In the genomic region with DNA sequence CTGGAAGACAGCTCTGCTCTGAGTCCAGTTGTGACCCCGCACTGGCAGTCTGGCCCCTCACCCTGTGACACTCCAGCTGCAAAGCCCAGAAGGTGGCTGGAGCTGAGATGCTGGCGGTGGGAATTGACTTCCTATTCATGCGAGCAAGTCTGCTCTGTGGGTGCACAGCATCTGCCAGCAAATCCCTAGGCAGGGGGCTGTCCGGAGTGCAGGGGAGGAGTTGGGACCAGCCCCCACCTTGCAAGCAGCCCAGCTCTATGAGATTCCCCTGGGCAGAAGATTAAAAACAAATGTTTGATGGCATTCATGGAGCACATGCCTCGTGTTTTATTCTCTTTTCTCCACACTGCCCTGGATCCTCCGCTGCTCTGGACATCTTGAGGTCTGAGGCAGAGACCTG, we compare ENCODE assay signal across 20 cellular contexts.
DNase-seq lines count a peak whose midpoint lies in the region; ATAC-seq and TF ChIP-seq lines count a peak whose summit lies in the region.
"Had no signal": no experiment of that assay in that cellular context is flagged by ENCODE, and none has a peak within 500 bp of the region (broad histone marks: within the 10 kb centered on the region; RNA-seq: fewer than 3 reads in every experiment).

No MANE protein-coding gene starts in this region.

- ATAC-seq in HG03457 (IDR thresholded peaks at IDR 0.05; ENCODE audit: unreplicated experiment) (no peak), gastroesophageal sphincter (no peak)
- ATAC-seq: naive thymus-derived CD8-positive, alpha-beta T cell had no signal

- H3K36me3 Mint-ChIP-seq in endodermal cell (ENCODE audit: low read depth), result peaks cover 3% of the 10 kb centered on the region
- peaks cover 13% of the 10 kb centered on the region for H3K36me3 Mint-ChIP-seq in neural crest cell (ENCODE audit: low read depth)
- H3K36me3 Mint-ChIP-seq in CD8-positive, alpha-beta memory T cell, result peaks cover 21 to 73% (median 57%) of the 10 kb centered on the region in 3 donors

- TF ChIP-seq CTCF in AG10803 (conservative IDR thresholded peaks at IDR 0.05; ENCODE audit: low read length), result no peak
- TF ChIP-seq CTCF in endodermal cell (conservative IDR thresholded peaks at IDR 0.05), result no peak
- no peak for TF ChIP-seq CTCF in neural crest cell (conservative IDR thresholded peaks at IDR 0.05)
- no peak for TF ChIP-seq CTCF in gastroesophageal sphincter (IDR thresholded peaks at IDR 0.05)

- H3K9me3 Mint-ChIP-seq in endodermal cell (peaks cover 33% of the 10 kb centered on the region), neural crest cell (peaks cover 12% of the 10 kb centered on the region)
- peaks cover 11 to 70% (median 25%) of the 10 kb centered on the region in 5 donors for H3K9me3 Mint-ChIP-seq in CD8-positive, alpha-beta memory T cell

- H3K36me3 ChIP-seq in endodermal cell (ENCODE audit: control insufficient read depth, insufficient read depth, low read length) (no peaks in the 10 kb centered on the region), gastroesophageal sphincter (peaks cover 0 to 25% of the 10 kb centered on the region in 2 donors)
- peaks cover 4% of the 10 kb centered on the region for H3K36me3 ChIP-seq in CD8-positive, alpha-beta memory T cell (ENCODE audit: insufficient read depth, low read length)
- H3K36me3 ChIP-seq: uterus had no signal

- no peaks in the 10 kb centered on the region for H3K4me1 ChIP-seq in endodermal cell (ENCODE audit: control insufficient read depth, insufficient read depth, low read length)
- no peaks in the 10 kb centered on the region for H3K4me1 ChIP-seq in gastroesophageal sphincter
- H3K4me1 ChIP-seq in CD8-positive, alpha-beta memory T cell (ENCODE audit: insufficient read depth, low read length), result no peaks in the 10 kb centered on the region
- H3K4me1 ChIP-seq: uterus had no signal

- H3K4me3 ChIP-seq in AG10803 (ENCODE audit: low read length) (peak overlapping the region; percentile 13; the same call in 1 of the 2 replicates), endodermal cell (ENCODE audit: low read length) (no peak overlapping the region), gastroesophageal sphincter (no peak overlapping the region)
- H3K4me3 ChIP-seq in CD8-positive, alpha-beta memory T cell (ENCODE audit: low read length), result no peak overlapping the region
- H3K4me3 ChIP-seq: uterus had no signal

- CTCF ChIA-PET in CD8-positive, alpha-beta memory T cell (lab: Charles Lee), result no interaction called here

- H3K4me3 Mint-ChIP-seq in endodermal cell (no peak overlapping the region), neural crest cell (no peak overlapping the region)
- H3K4me3 Mint-ChIP-seq in CD8-positive, alpha-beta memory T cell, result no peak overlapping the region
- H3K4me3 Mint-ChIP-seq: CD4-positive, alpha-beta memory T cell; memory B cell had no signal

- no peak for TF ChIP-seq EP300 in gastroesophageal sphincter (IDR thresholded peaks at IDR 0.05)

- H3K9ac ChIP-seq in endodermal cell (ENCODE audit: extremely low read depth, low read length, poor library complexity, severe bottlenecking), result no peak overlapping the region

- POLR2A ChIA-PET in CD8-positive, alpha-beta memory T cell (lab: Charles Lee), result no interaction called here

- DNase-seq in AG10803 (ENCODE audit: low read depth), result peak; percentile 85
- peak; percentile 34 for DNase-seq in SK-N-DZ (ENCODE audit: low spot score)
- peak; percentile 64 for DNase-seq in endodermal cell
- no peak for DNase-seq in neural crest cell (ENCODE audit: low read depth, low spot score)
- DNase-seq in KBM-7, result no peak
- no peak for DNase-seq in CD8-positive, alpha-beta memory T cell
- DNase-seq: ACHN; activated CD4-positive, alpha-beta T cell treated with anti-CD3 and anti-CD28 coated beads, Interleukin-2, amount 50 U/mL, for 1 hour; activated CD8-positive, alpha-beta memory T cell treated with anti-CD3 and anti-CD28 coated beads, Interleukin-2, amount 50 U/mL, for 4 hours; activated gamma-delta T cell; CD4-positive, alpha-beta memory T cell; cerebellar nuclear complex; naive thymus-derived CD8-positive, alpha-beta T cell; NCI-H1105; NCI-H510A; substantia nigra; uterus had no signal

- H3K27ac ChIP-seq in endodermal cell (ENCODE audit: low read depth, low read length) (no peak overlapping the region), gastroesophageal sphincter (no peak overlapping the region)
- no peak overlapping the region for H3K27ac ChIP-seq in CD8-positive, alpha-beta memory T cell (ENCODE audit: low read depth, low read length)
- H3K27ac ChIP-seq: uterus had no signal

- H3K27me3 ChIP-seq in endodermal cell (ENCODE audit: control insufficient read depth, insufficient read depth, low read length, poor library complexity, severe bottlenecking) (peaks cover 66% of the 10 kb centered on the region), gastroesophageal sphincter (no peaks in the 10 kb centered on the region)
- no peaks in the 10 kb centered on the region for H3K27me3 ChIP-seq in CD8-positive, alpha-beta memory T cell (ENCODE audit: insufficient read depth, low read length, poor library complexity, severe bottlenecking)
- H3K27me3 ChIP-seq: uterus had no signal

- WGBS in endodermal cell (ENCODE audit: insufficient coverage in 1 of 2, insufficient read length in 1 of 2), 2 experiments, result 62 to 73% methylated on average over 6 of the region's 6 CpGs
- 68 to 93% methylated on average over 2 to 3 of the region's 6 CpGs for WGBS in gastroesophageal sphincter (ENCODE audit: low coverage in 1 of 2), 2 donors

- peaks cover 75% of the 10 kb centered on the region for H3K27me3 Mint-ChIP-seq in endodermal cell (ENCODE audit: insufficient read depth)
- H3K27me3 Mint-ChIP-seq in neural crest cell (ENCODE audit: low read depth), result no peaks in the 10 kb centered on the region
- no peaks in the 10 kb centered on the region for H3K27me3 Mint-ChIP-seq in CD8-positive, alpha-beta memory T cell
- H3K27me3 Mint-ChIP-seq: CD4-positive, alpha-beta memory T cell; memory B cell; naive thymus-derived CD8-positive, alpha-beta T cell had no signal

- in situ Hi-C loops in KBM-7 (cut with MboI; ENCODE audit: low pct_unique_long_range_greater_than_20kb, low sequenced_read_pairs), result no loop called here

- H3K27ac Mint-ChIP-seq in endodermal cell, result no peak overlapping the region
- H3K27ac Mint-ChIP-seq in neural crest cell (ENCODE audit: unreplicated experiment), result peak overlapping the region; percentile 91
- H3K27ac Mint-ChIP-seq in CD8-positive, alpha-beta memory T cell, result peak overlapping the region in 1 of 8 donors; percentile 7
- H3K27ac Mint-ChIP-seq: memory B cell had no signal

- H3K4me1 Mint-ChIP-seq in endodermal cell (peaks cover 12% of the 10 kb centered on the region), neural crest cell (peaks cover 37% of the 10 kb centered on the region)
- H3K4me1 Mint-ChIP-seq in CD8-positive, alpha-beta memory T cell, result no peaks in the 10 kb centered on the region
- H3K4me1 Mint-ChIP-seq: CD4-positive, alpha-beta memory T cell; naive thymus-derived CD8-positive, alpha-beta T cell had no signal

- H3K9me3 ChIP-seq in endodermal cell (ENCODE audit: control insufficient read depth, low read length) (peaks cover 15% of the 10 kb centered on the region), gastroesophageal sphincter (peaks cover 0 to 47% (median 0%) of the 10 kb centered on the region in 3 donors)
- no peaks in the 10 kb centered on the region for H3K9me3 ChIP-seq in CD8-positive, alpha-beta memory T cell (ENCODE audit: low read length)

- no peak for TF ChIP-seq POLR2A in gastroesophageal sphincter (IDR thresholded peaks at IDR 0.05)

Comparison
In these comparisons a context has a peak if more than half of its experiments do, and no peak if none do; other contexts are left out.
1. DNase-seq: peak in AG10803 (single experiment), SK-N-DZ (single experiment) and endodermal cell (single experiment); none in neural crest cell (single experiment), KBM-7 (single experiment) and CD8-positive, alpha-beta memory T cell (0 of 5).